ENCODE assay signal across 19 cellular contexts in genomic region chr1:169212088-169212487, GRCh38.
DNase-seq lines count a peak whose midpoint lies in the region; ATAC-seq, FAIRE-seq and TF ChIP-seq lines count a peak whose summit lies in the region.
"Had no signal": no experiment of that assay in that cellular context is flagged by ENCODE, and none has a peak within 500 bp of the region (broad histone marks: within the 10 kb centered on the region; RNA-seq: fewer than 3 reads in every experiment).

No MANE protein-coding gene starts in this region.

- POLR2A ChIA-PET in WTC11 (lab: Charles Lee): no interaction called here

- TF ChIP-seq CTCF in WTC11 (IDR thresholded peaks at IDR 0.05): no peak

- no peak for ATAC-seq in WTC11

- H3K36me3 Mint-ChIP-seq in WTC11: no peaks in the 10 kb centered on the region

- H3K4me3 Mint-ChIP-seq in WTC11: no peak overlapping the region
- H3K4me3 Mint-ChIP-seq: CD4-positive, CD25-positive, alpha-beta regulatory T cell; CD8-positive, alpha-beta memory T cell; H9 had no signal

- peaks cover 14% of the 10 kb centered on the region for H3K4me1 Mint-ChIP-seq in WTC11
- H3K4me1 Mint-ChIP-seq: CD8-positive, alpha-beta memory T cell had no signal

- FAIRE-seq in G401.6 (lab: Jason Lieb, UNC) (peak; percentile 89), frontal cortex (lab: Jason Lieb, UNC) (peak; percentile 90)
- FAIRE-seq: GM12892, GM18507, H1, HTR-8/SVneo had no signal

- H3K27ac Mint-ChIP-seq in WTC11: no peak overlapping the region
- H3K27ac Mint-ChIP-seq: CD4-positive, CD25-positive, alpha-beta regulatory T cell; H9 had no signal

- no peaks in the 10 kb centered on the region for H3K9me3 Mint-ChIP-seq in WTC11
- H3K9me3 Mint-ChIP-seq: CD8-positive, alpha-beta memory T cell; H9 had no signal

- CTCF ChIA-PET in WTC11 (lab: Charles Lee): no interaction called here

- H3K27me3 Mint-ChIP-seq in WTC11 (ENCODE audit: low read depth): no peaks in the 10 kb centered on the region
- H3K27me3 Mint-ChIP-seq: CD4-positive, CD25-positive, alpha-beta regulatory T cell; CD8-positive, alpha-beta memory T cell had no signal

- no peak for DNase-seq in WTC11 (ENCODE audit: low spot score)
- no peak for DNase-seq in frontal cortex (ENCODE audit: low spot score in 2 of 2)
- DNase-seq in NCI-H2107 (lab: John Stamatoyannopoulos, UW): no peak
- DNase-seq in effector CD4-positive, alpha-beta T cell: no peak
- no peak for DNase-seq in cortex of kidney (lab: John Stamatoyannopoulos, UW)
- DNase-seq: ACHN; BE2C; C1 segment of cervical spinal cord; CD4-positive, CD25-positive, alpha-beta regulatory T cell; CD8-positive, alpha-beta memory T cell; COR-L47; DMS 273 treated with DMSO at 0.1 percent for 48 hours; GDM1; H9 had no signal

TF ChIP-seq in WTC11, 78 proteins besides CTCF, POLR2A, EP300 and RAD21:
- TF ChIP-seq SMAD3 (CRISPR knock-in tag; IDR thresholded peaks at IDR 0.05; ENCODE audit: borderline replicate concordance): no peak
- TF ChIP-seq CREM (CRISPR knock-in tag; IDR thresholded peaks at IDR 0.05): no peak
- TF ChIP-seq HMGA2 (CRISPR knock-in tag; IDR thresholded peaks at IDR 0.05): peak; percentile 87
TF ChIP-seq in WTC11: peak in this region for 1.
